ENCODE assay signal across 30 cellular contexts in genomic region chr11:117629891-117630538, GRCh38.
"Had no signal": no experiment of that assay in that cellular context is flagged by ENCODE, and none has a peak within 500 bp of the region (broad histone marks: within the 10 kb centered on the region; RNA-seq: fewer than 3 reads in every experiment).

No MANE protein-coding gene starts in this region.

- H3K27ac Mint-ChIP-seq: activated CD4-positive, alpha-beta T cell treated with anti-CD3 and anti-CD28 coated beads, Interleukin-2, amount 10 ng/mL, durations not matched to agents 7 days and 5 days; activated CD8-positive, alpha-beta T cell treated with anti-CD3 and anti-CD28 coated beads for 36 hours; activated naive CD8-positive, alpha-beta T cell; activated T-helper 17 cell treated with anti-CD3 and anti-CD28 coated beads, Interleukin-2, amount 50 U/mL, for 72 hours; effector memory CD8-positive, alpha-beta T cell; T-helper 17 cell; T-helper 2 cell treated with Interferon-gamma antibody and Interleukin-4, amounts not matched to agents 5 μg/mL and 100 μg/mL, for 36 hours had no signal

- ATAC-seq: activated CD8-positive, alpha-beta T cell treated with anti-CD3 and anti-CD28 coated beads for 36 hours; activated T-cell treated with anti-CD3 and anti-CD28 coated beads, Interleukin-2, amount 50 U/mL, for 4 hours; activated T-helper 17 cell treated with anti-CD3 and anti-CD28 coated beads, Interleukin-2, amount 50 U/mL, for 72 hours; effector memory CD8-positive, alpha-beta T cell; foreskin keratinocyte; gastrocnemius medialis; heart right ventricle; T-helper 17 cell had no signal

- H3K4me3 Mint-ChIP-seq: activated CD4-positive, alpha-beta T cell treated with anti-CD3 and anti-CD28 coated beads, Interleukin-2, amount 10 ng/mL, durations not matched to agents 7 days and 5 days; activated CD8-positive, alpha-beta T cell treated with anti-CD3 and anti-CD28 coated beads for 36 hours; activated naive CD8-positive, alpha-beta T cell; activated T-cell treated with anti-CD3 and anti-CD28 coated beads, Interleukin-2, amount 50 U/mL, for 4 hours; activated T-helper 17 cell treated with anti-CD3 and anti-CD28 coated beads, Interleukin-2, amount 50 U/mL, for 72 hours; effector memory CD8-positive, alpha-beta T cell; T-helper 17 cell; T-helper 2 cell treated with Interferon-gamma antibody and Interleukin-4, amounts not matched to agents 5 μg/mL and 100 μg/mL, for 36 hours had no signal

- H3K27me3 ChIP-seq: esophagus muscularis mucosa, foreskin keratinocyte, gastrocnemius medialis, heart right ventricle had no signal

- H3K27ac ChIP-seq: esophagus muscularis mucosa, foreskin keratinocyte, gastrocnemius medialis, heart right ventricle, WERI-Rb-1 had no signal

- H3K36me3 ChIP-seq: esophagus muscularis mucosa, gastrocnemius medialis, heart right ventricle, WERI-Rb-1 had no signal

- H3K4me1 ChIP-seq: esophagus muscularis mucosa, foreskin keratinocyte, gastrocnemius medialis had no signal

- H3K9me3 Mint-ChIP-seq: activated CD4-positive, alpha-beta T cell treated with anti-CD3 and anti-CD28 coated beads, Interleukin-2, amount 10 ng/mL, durations not matched to agents 7 days and 5 days; activated CD8-positive, alpha-beta T cell treated with anti-CD3 and anti-CD28 coated beads for 36 hours; activated T-cell treated with anti-CD3 and anti-CD28 coated beads, Interleukin-2, amount 50 U/mL, for 4 hours; activated T-helper 17 cell treated with anti-CD3 and anti-CD28 coated beads, Interleukin-2, amount 50 U/mL, for 72 hours; effector memory CD8-positive, alpha-beta T cell; T-helper 2 cell treated with Interferon-gamma antibody and Interleukin-4, amounts not matched to agents 5 μg/mL and 100 μg/mL, for 36 hours had no signal

- H3K9me3 ChIP-seq: esophagus muscularis mucosa, gastrocnemius medialis, heart right ventricle had no signal

- H3K4me3 ChIP-seq: esophagus muscularis mucosa, gastrocnemius medialis, heart right ventricle had no signal

- H3K36me3 Mint-ChIP-seq: activated naive CD8-positive, alpha-beta T cell had no signal

- H3K27me3 Mint-ChIP-seq: activated CD4-positive, alpha-beta T cell treated with anti-CD3 and anti-CD28 coated beads, Interleukin-2, amount 10 ng/mL, durations not matched to agents 7 days and 5 days; activated CD8-positive, alpha-beta T cell treated with anti-CD3 and anti-CD28 coated beads for 36 hours had no signal

- H3K4me1 Mint-ChIP-seq: activated CD4-positive, alpha-beta T cell treated with anti-CD3 and anti-CD28 coated beads, Interleukin-2, amount 10 ng/mL, durations not matched to agents 7 days and 5 days; activated T-helper 17 cell treated with anti-CD3 and anti-CD28 coated beads, Interleukin-2, amount 50 U/mL, for 72 hours; T-helper 17 cell had no signal

- DNase-seq: activated CD4-positive, alpha-beta T cell treated with anti-CD3 and anti-CD28 coated beads for 1 hour; activated CD4-positive, alpha-beta T cell treated with anti-CD3 and anti-CD28 coated beads for 4 hours; activated CD4-positive, alpha-beta T cell treated with anti-CD3 and anti-CD28 coated beads, Interleukin-2, amount 10 ng/mL, durations not matched to agents 7 days and 5 days; activated CD4-positive, alpha-beta T cell treated with anti-CD3 and anti-CD28 coated beads, Interleukin-2, amount 50 U/mL, for 48 hours; activated CD8-positive, alpha-beta memory T cell treated with anti-CD3 and anti-CD28 coated beads for 24 hours; activated CD8-positive, alpha-beta T cell treated with anti-CD3 and anti-CD28 coated beads for 36 hours; activated effector memory CD4-positive, alpha-beta T cell treated with Interleukin-2 at 50 U/mL for 16 hours; activated gamma-delta T cell treated with Interleukin-2 at 50 U/mL for 16 hours; activated naive CD4-positive, alpha-beta T cell treated with anti-CD3 and anti-CD28 coated beads, Interleukin-2, amount 50 U/mL, for 16 hours; activated naive CD4-positive, alpha-beta T cell treated with Interleukin-2 at 50 U/mL for 16 hours; activated T-cell treated with anti-CD3 and anti-CD28 coated beads, Interleukin-2, amount 50 U/mL, for 4 hours; amniotic stem cell; anterior cingulate cortex; caudate nucleus; cortex of kidney; dermis blood vessel endothelial cell; effector CD4-positive, alpha-beta T cell; effector memory CD8-positive, alpha-beta T cell; erythroblast; foreskin keratinocyte; gastrocnemius medialis; heart right ventricle; T-helper 1 cell; T-helper 17 cell; T1000; WERI-Rb-1 had no signal
